In genomic region chr4:121041307-121042090, GRCh38 we compare ENCODE assay signal across 11 cellular contexts. TPM values are rescaled to one million over a fixed set of nuclear protein-coding genes. Genes with fewer than 3 reads are reported as not detected.
DNase-seq lines count a peak whose midpoint lies in the region; ATAC-seq and TF ChIP-seq lines count a peak whose summit lies in the region.
"Had no signal": no experiment of that assay in that cellular context is flagged by ENCODE, and none has a peak within 500 bp of the region (broad histone marks: within the 10 kb centered on the region; RNA-seq: fewer than 3 reads in every experiment).

No MANE protein-coding gene starts in this region.

- no peaks in the 10 kb centered on the region for H3K9me3 Mint-ChIP-seq in CD4-positive, CD25-positive, alpha-beta regulatory T cell
- H3K9me3 Mint-ChIP-seq in activated CD4-positive, alpha-beta T cell treated with anti-CD3 and anti-CD28 coated beads, Interleukin-2, amount 10 ng/mL, durations not matched to agents 7 days and 5 days = no peaks in the 10 kb centered on the region
- H3K9me3 Mint-ChIP-seq: neural crest cell had no signal

- POLR2A ChIA-PET in activated CD4-positive, alpha-beta T cell treated with anti-CD3 and anti-CD28 coated beads, Interleukin-2, amount 10 ng/mL, durations not matched to agents 7 days and 5 days (lab: Charles Lee) = no interaction called here

- H3K4me3 ChIP-seq in CD4-positive, CD25-positive, alpha-beta regulatory T cell (ENCODE audit: low read depth, low read length) = no peak overlapping the region
- H3K4me3 ChIP-seq in brain microvascular endothelial cell (ENCODE audit: low read depth, low read length) = no peak overlapping the region

- CTCF ChIA-PET in activated CD4-positive, alpha-beta T cell treated with anti-CD3 and anti-CD28 coated beads, Interleukin-2, amount 10 ng/mL, durations not matched to agents 7 days and 5 days (lab: Charles Lee) = no interaction called here

- no peaks in the 10 kb centered on the region for H3K4me1 ChIP-seq in CD4-positive, CD25-positive, alpha-beta regulatory T cell (ENCODE audit: control insufficient read depth, insufficient read depth, low read length, poor library complexity, severe bottlenecking)
- H3K4me1 ChIP-seq: Caco-2 had no signal

- ATAC-seq in CD4-positive, CD25-positive, alpha-beta regulatory T cell (ENCODE audit: low read depth in 2 of 2) = peak; percentile 60 to 74
- ATAC-seq in GM19035 (IDR thresholded peaks at IDR 0.05; ENCODE audit: unreplicated experiment) (peak; percentile 98), HG02973 (IDR thresholded peaks at IDR 0.05; ENCODE audit: unreplicated experiment) (peak; percentile 98)

- peaks cover 18% of the 10 kb centered on the region for H3K27me3 Mint-ChIP-seq in CD4-positive, CD25-positive, alpha-beta regulatory T cell
- H3K27me3 Mint-ChIP-seq in activated CD4-positive, alpha-beta T cell treated with anti-CD3 and anti-CD28 coated beads, Interleukin-2, amount 10 ng/mL, durations not matched to agents 7 days and 5 days = peaks cover 28% of the 10 kb centered on the region

- H3K27ac Mint-ChIP-seq in CD4-positive, CD25-positive, alpha-beta regulatory T cell = peak overlapping the region in 2 of 3 donors; percentile 43 to 47
- H3K27ac Mint-ChIP-seq in activated CD4-positive, alpha-beta T cell treated with anti-CD3 and anti-CD28 coated beads, Interleukin-2, amount 10 ng/mL, durations not matched to agents 7 days and 5 days = no peak overlapping the region

- H3K9me3 ChIP-seq in CD4-positive, CD25-positive, alpha-beta regulatory T cell (ENCODE audit: control insufficient read depth in 2 of 2, low read length in 2 of 2) = no peaks in the 10 kb centered on the region
- H3K9me3 ChIP-seq: Caco-2 had no signal

- H3K36me3 ChIP-seq in CD4-positive, CD25-positive, alpha-beta regulatory T cell (ENCODE audit: control insufficient read depth, insufficient read depth, low read length) = no peaks in the 10 kb centered on the region
- no peaks in the 10 kb centered on the region for H3K36me3 ChIP-seq in brain microvascular endothelial cell (replicated peaks)

- no peak overlapping the region for H3K4me3 Mint-ChIP-seq in CD4-positive, CD25-positive, alpha-beta regulatory T cell
- no peak overlapping the region for H3K4me3 Mint-ChIP-seq in activated CD4-positive, alpha-beta T cell treated with anti-CD3 and anti-CD28 coated beads, Interleukin-2, amount 10 ng/mL, durations not matched to agents 7 days and 5 days
- H3K4me3 Mint-ChIP-seq: neural crest cell had no signal

- peak in 2 of 3 donors; percentile 11 to 54 for DNase-seq in CD4-positive, CD25-positive, alpha-beta regulatory T cell
- DNase-seq in activated CD4-positive, alpha-beta T cell treated with anti-CD3 and anti-CD28 coated beads, Interleukin-2, amount 10 ng/mL, durations not matched to agents 7 days and 5 days = peak; percentile 42
- DNase-seq in brain microvascular endothelial cell (no peak), ACHN (no peak), OCI-M2 (lab: John Stamatoyannopoulos, UW; ENCODE audit: unreplicated experiment) (no peak)
- no peak for DNase-seq in activated effector memory CD4-positive, alpha-beta T cell treated with Interleukin-2 at 50 U/mL for 16 hours
- DNase-seq: Caco-2 had no signal

- no peaks in the 10 kb centered on the region for H3K36me3 Mint-ChIP-seq in CD4-positive, CD25-positive, alpha-beta regulatory T cell
- H3K36me3 Mint-ChIP-seq in activated CD4-positive, alpha-beta T cell treated with anti-CD3 and anti-CD28 coated beads, Interleukin-2, amount 10 ng/mL, durations not matched to agents 7 days and 5 days (ENCODE audit: low read depth) = no peaks in the 10 kb centered on the region

- H3K27me3 ChIP-seq in CD4-positive, CD25-positive, alpha-beta regulatory T cell (ENCODE audit: control insufficient read depth, insufficient read depth, low read length) = peaks cover 9% of the 10 kb centered on the region
- no peaks in the 10 kb centered on the region for H3K27me3 ChIP-seq in brain microvascular endothelial cell (replicated peaks)

- no peak overlapping the region for H3K27ac ChIP-seq in CD4-positive, CD25-positive, alpha-beta regulatory T cell (ENCODE audit: insufficient read depth, low read length, poor library complexity, severe bottlenecking)
- no peak overlapping the region for H3K27ac ChIP-seq in brain microvascular endothelial cell

- no peak for TF ChIP-seq CTCF in brain microvascular endothelial cell (IDR thresholded peaks at IDR 0.05; ENCODE audit: low read depth, low read length, missing control alignments)

- in situ Hi-C loops in brain microvascular endothelial cell (cut with HindIII; ENCODE audit: low pct_ligation_motif_present, low sequenced_read_pairs) (no loop called here), ACHN (cut with HindIII; ENCODE audit: low pct_ligation_motif_present, low pct_unique_long_range_greater_than_20kb, low sequenced_read_pairs) (no loop called here)

- peaks cover 0 to 9% (median 6%) of the 10 kb centered on the region in 4 donors for H3K4me1 Mint-ChIP-seq in CD4-positive, CD25-positive, alpha-beta regulatory T cell
- H3K4me1 Mint-ChIP-seq in activated CD4-positive, alpha-beta T cell treated with anti-CD3 and anti-CD28 coated beads, Interleukin-2, amount 10 ng/mL, durations not matched to agents 7 days and 5 days = peaks cover 16% of the 10 kb centered on the region
- H3K4me1 Mint-ChIP-seq: neural crest cell had no signal

RNA-seq across cellular contexts. Expression of gene NDNF, which starts 30.8 kb away (rescaled TPM):
- not detected for total RNA-seq in CD4-positive, CD25-positive, alpha-beta regulatory T cell
- polyA plus RNA-seq in CD4-positive, CD25-positive, alpha-beta regulatory T cell = under 1 TPM in 1 of 4 donors, not detected in 3; 0.11 TPM
- under 1 TPM; 0.06 to 0.10 TPM for total RNA-seq in activated CD4-positive, alpha-beta T cell treated with anti-CD3 and anti-CD28 coated beads, Interleukin-2, amount 10 ng/mL, durations not matched to agents 7 days and 5 days
- total RNA-seq: endothelial cell of umbilical vein had no signal
- polyA plus RNA-seq: endothelial cell of umbilical vein had no signal

Comparison
In these comparisons a context has a peak if more than half of its experiments do, and no peak if none do; other contexts are left out.
1. DNase-seq: peak in CD4-positive, CD25-positive, alpha-beta regulatory T cell (2 of 3) and activated CD4-positive, alpha-beta T cell treated with anti-CD3 and anti-CD28 coated beads, Interleukin-2, amount 10 ng/mL, durations not matched to agents 7 days and 5 days (single experiment); none in brain microvascular endothelial cell (single experiment), ACHN (single experiment), OCI-M2 (single experiment) and activated effector memory CD4-positive, alpha-beta T cell treated with Interleukin-2 at 50 U/mL for 16 hours (single experiment).
2. Peak in every context shown above with its lines, with median percentiles within 50 percentile points of each other: ATAC-seq.